ENCODE assay signal across 16 cellular contexts in the genomic region with DNA sequence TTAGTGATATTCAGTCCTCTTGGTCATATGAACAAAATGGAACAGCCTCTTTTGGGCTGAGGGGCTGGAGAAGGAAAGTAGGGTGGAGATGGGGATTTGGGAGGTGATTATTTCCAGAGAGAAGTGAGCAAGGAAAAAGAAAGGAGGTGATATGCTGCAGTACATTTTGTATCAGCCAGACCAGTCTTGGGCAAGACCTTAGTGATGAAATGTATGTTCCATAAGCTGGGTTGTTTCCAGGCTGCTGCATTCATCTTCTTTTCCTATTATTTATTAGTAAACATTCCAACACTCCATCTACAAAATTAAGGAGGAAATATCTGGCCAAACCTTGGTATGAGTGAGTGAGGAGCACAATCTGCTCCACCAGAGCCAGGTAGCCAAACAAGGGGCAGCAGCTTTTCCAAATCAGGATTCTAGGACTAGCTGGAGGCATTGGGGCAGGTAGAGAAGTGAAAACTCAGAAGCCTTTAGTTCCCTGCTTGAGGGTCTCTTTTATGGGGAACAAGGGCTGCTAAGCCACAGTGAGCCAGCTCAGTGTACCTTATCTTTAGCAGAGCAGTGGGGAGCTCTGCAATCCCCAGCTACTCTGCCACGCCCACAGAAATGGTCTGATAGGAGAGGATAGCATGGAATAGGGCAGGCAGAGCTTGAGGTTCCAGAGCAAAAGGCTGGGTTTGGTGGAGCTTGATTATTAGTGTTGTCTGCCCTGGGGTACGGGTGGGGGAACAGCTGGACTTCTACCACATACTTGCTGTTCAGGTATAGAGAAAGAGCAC.
"Had no signal": no experiment of that assay in that cellular context is flagged by ENCODE, and none has a peak within 500 bp of the region (broad histone marks: within the 10 kb centered on the region; RNA-seq: fewer than 3 reads in every experiment).

No MANE protein-coding gene starts in this region.

- H3K27ac Mint-ChIP-seq: activated CD4-positive, alpha-beta T cell treated with anti-CD3 and anti-CD28 coated beads, Interleukin-2, amount 10 ng/mL, durations not matched to agents 7 days and 5 days; activated naive CD4-positive, alpha-beta T cell treated with anti-CD3 and anti-CD28 coated beads, Interleukin-2, amount 50 U/mL, for 24 hours; stimulated activated naive B cell treated with anti-CD40 and anti-IgM and Interleukin-4, amounts not matched to agents 10 μg/mL and 1 μg/mL and 100 μg/mL, for 72 hours; T-cell had no signal

- H3K27me3 Mint-ChIP-seq: activated CD4-positive, alpha-beta T cell treated with anti-CD3 and anti-CD28 coated beads, Interleukin-2, amount 10 ng/mL, durations not matched to agents 7 days and 5 days; activated naive CD4-positive, alpha-beta T cell treated with anti-CD3 and anti-CD28 coated beads, Interleukin-2, amount 50 U/mL, for 24 hours; naive thymus-derived CD8-positive, alpha-beta T cell; stimulated activated naive B cell treated with anti-CD40 and anti-IgM and Interleukin-4, amounts not matched to agents 10 μg/mL and 1 μg/mL and 100 μg/mL, for 72 hours; T-cell had no signal

- H3K4me3 ChIP-seq: dorsolateral prefrontal cortex, lower lobe of right lung, mucosa of descending colon, spleen, tibial nerve, vagina had no signal

- H3K9me3 Mint-ChIP-seq: activated CD4-positive, alpha-beta T cell treated with anti-CD3 and anti-CD28 coated beads, Interleukin-2, amount 10 ng/mL, durations not matched to agents 7 days and 5 days; activated naive CD4-positive, alpha-beta T cell treated with anti-CD3 and anti-CD28 coated beads, Interleukin-2, amount 50 U/mL, for 24 hours; naive thymus-derived CD8-positive, alpha-beta T cell; stimulated activated naive B cell treated with anti-CD40 and anti-IgM and Interleukin-4, amounts not matched to agents 10 μg/mL and 1 μg/mL and 100 μg/mL, for 72 hours; T-cell had no signal

- H3K4me3 Mint-ChIP-seq: activated CD4-positive, alpha-beta T cell treated with anti-CD3 and anti-CD28 coated beads, Interleukin-2, amount 10 ng/mL, durations not matched to agents 7 days and 5 days; activated naive CD4-positive, alpha-beta T cell treated with anti-CD3 and anti-CD28 coated beads, Interleukin-2, amount 50 U/mL, for 24 hours; naive thymus-derived CD8-positive, alpha-beta T cell; stimulated activated naive B cell treated with anti-CD40 and anti-IgM and Interleukin-4, amounts not matched to agents 10 μg/mL and 1 μg/mL and 100 μg/mL, for 72 hours; T-cell had no signal

- H3K36me3 Mint-ChIP-seq: activated naive CD4-positive, alpha-beta T cell treated with anti-CD3 and anti-CD28 coated beads, Interleukin-2, amount 50 U/mL, for 24 hours; T-cell had no signal

- H3K4me1 Mint-ChIP-seq: activated CD4-positive, alpha-beta T cell treated with anti-CD3 and anti-CD28 coated beads, Interleukin-2, amount 10 ng/mL, durations not matched to agents 7 days and 5 days; activated naive CD4-positive, alpha-beta T cell treated with anti-CD3 and anti-CD28 coated beads, Interleukin-2, amount 50 U/mL, for 24 hours; naive thymus-derived CD8-positive, alpha-beta T cell; stimulated activated naive B cell treated with anti-CD40 and anti-IgM and Interleukin-4, amounts not matched to agents 10 μg/mL and 1 μg/mL and 100 μg/mL, for 72 hours; T-cell had no signal

- ATAC-seq: left cardiac atrium; lower lobe of right lung; mucosa of descending colon; naive thymus-derived CD8-positive, alpha-beta T cell; stimulated activated naive B cell treated with anti-CD40 and anti-IgM and Interleukin-4, amounts not matched to agents 10 μg/mL and 1 μg/mL and 100 μg/mL, for 72 hours; T-cell had no signal

- DNase-seq: activated CD4-positive, alpha-beta T cell treated with anti-CD3 and anti-CD28 coated beads, Interleukin-2, amount 10 ng/mL, durations not matched to agents 7 days and 5 days; activated CD4-positive, CD25-positive, alpha-beta regulatory T cell; activated effector memory CD4-positive, alpha-beta T cell treated with Interleukin-2 at 50 U/mL for 16 hours; dorsolateral prefrontal cortex; left cardiac atrium; lower lobe of right lung; mucosa of descending colon; naive thymus-derived CD8-positive, alpha-beta T cell; right cardiac atrium; spleen; stimulated activated CD4-positive, alpha-beta T cell treated with anti-CD3 and anti-CD28 coated beads, Interleukin-1b, Interleukin-23, amount 100 ng/mL, for 48 hours; stimulated activated naive B cell treated with anti-CD40 and anti-IgM and Interleukin-4, amounts not matched to agents 10 μg/mL and 1 μg/mL and 100 μg/mL, for 72 hours; T-cell had no signal
